ENCODE assay signal across 29 cellular contexts in genomic region chr22:22087854-22088657, GRCh38.
"Had no signal": no experiment of that assay in that cellular context is flagged by ENCODE, and none has a peak within 500 bp of the region (broad histone marks: within the 10 kb centered on the region; RNA-seq: fewer than 3 reads in every experiment).

No MANE protein-coding gene starts in this region.

- FAIRE-seq: urothelium cell line had no signal

- H3K9me3 Mint-ChIP-seq: activated B cell treated with CpG ODN at 0.5 μM for 24 hours; activated naive CD4-positive, alpha-beta T cell treated with anti-CD3 and anti-CD28 coated beads for 36 hours; activated T-cell treated with anti-CD3 and anti-CD28 coated beads, Interleukin-2, amount 50 U/mL, for 24 hours; activated T-helper 17 cell treated with anti-CD3 and anti-CD28 coated beads, Interleukin-2, amount 50 U/mL, for 72 hours; naive B cell; neural crest cell had no signal

- H3K27me3 Mint-ChIP-seq: activated B cell treated with CpG ODN at 0.5 μM for 24 hours had no signal

- H3K4me3 Mint-ChIP-seq: activated B cell treated with CpG ODN at 0.5 μM for 24 hours; activated CD4-positive, alpha-beta T cell treated with anti-CD3 and anti-CD28 coated beads for 36 hours; activated naive CD4-positive, alpha-beta T cell treated with anti-CD3 and anti-CD28 coated beads for 36 hours; activated T-cell treated with anti-CD3 and anti-CD28 coated beads, Interleukin-2, amount 50 U/mL, for 24 hours; activated T-helper 17 cell treated with anti-CD3 and anti-CD28 coated beads, Interleukin-2, amount 50 U/mL, for 72 hours; naive B cell; neural crest cell had no signal

- ATAC-seq: activated CD4-positive, alpha-beta T cell treated with anti-CD3 and anti-CD28 coated beads for 36 hours; activated T-helper 17 cell treated with anti-CD3 and anti-CD28 coated beads, Interleukin-2, amount 50 U/mL, for 72 hours; heart right ventricle; left colon; lower lobe of right lung; mucosa of descending colon had no signal

- DNase-seq: activated B cell treated with CpG ODN at 0.5 μM for 24 hours; activated CD4-positive, alpha-beta T cell treated with anti-CD3 and anti-CD28 coated beads for 36 hours; activated CD4-positive, alpha-beta T cell treated with anti-CD3 and anti-CD28 coated beads, Interleukin-2, amount 50 U/mL, for 4 hours; activated CD8-positive, alpha-beta memory T cell treated with anti-CD3 and anti-CD28 coated beads for 24 hours; activated CD8-positive, alpha-beta memory T cell treated with anti-CD3 and anti-CD28 coated beads, Interleukin-2, amount 50 U/mL, for 4 hours; activated naive CD4-positive, alpha-beta T cell treated with anti-CD3 and anti-CD28 coated beads for 36 hours; activated T-cell treated with anti-CD3 and anti-CD28 coated beads, Interleukin-2, amount 50 U/mL, for 24 hours; amygdala; cortex of kidney; heart right ventricle; islet precursor cell; left colon; lower lobe of right lung; mesendoderm; mucosa of descending colon; naive B cell; retina; stimulated activated CD4-positive, alpha-beta T cell treated with anti-CD3 and anti-CD28 coated beads, Interleukin-1b, Interleukin-23, amount 100 ng/mL, for 48 hours; stomach; T-helper 1 cell; T-helper 9 cell had no signal

- H3K36me3 ChIP-seq: cardiac muscle cell, heart right ventricle, lower lobe of right lung, stomach, suprapubic skin, tibial nerve had no signal

- H3K4me3 ChIP-seq: cardiac muscle cell, heart right ventricle, lower lobe of right lung, mucosa of descending colon, skin epidermis, stomach, suprapubic skin, tibial nerve had no signal

- H3K4me1 Mint-ChIP-seq: activated T-helper 17 cell treated with anti-CD3 and anti-CD28 coated beads, Interleukin-2, amount 50 U/mL, for 72 hours; neural crest cell had no signal

- H3K27ac Mint-ChIP-seq: activated B cell treated with CpG ODN at 0.5 μM for 24 hours; activated CD4-positive, alpha-beta T cell treated with anti-CD3 and anti-CD28 coated beads for 36 hours; activated naive CD4-positive, alpha-beta T cell treated with anti-CD3 and anti-CD28 coated beads for 36 hours; activated T-cell treated with anti-CD3 and anti-CD28 coated beads, Interleukin-2, amount 50 U/mL, for 24 hours; activated T-helper 17 cell treated with anti-CD3 and anti-CD28 coated beads, Interleukin-2, amount 50 U/mL, for 72 hours; progenitor cell of endocrine pancreas had no signal
